Comparison of ENCODE assay signal across 1 cellular context in the genomic region with DNA sequence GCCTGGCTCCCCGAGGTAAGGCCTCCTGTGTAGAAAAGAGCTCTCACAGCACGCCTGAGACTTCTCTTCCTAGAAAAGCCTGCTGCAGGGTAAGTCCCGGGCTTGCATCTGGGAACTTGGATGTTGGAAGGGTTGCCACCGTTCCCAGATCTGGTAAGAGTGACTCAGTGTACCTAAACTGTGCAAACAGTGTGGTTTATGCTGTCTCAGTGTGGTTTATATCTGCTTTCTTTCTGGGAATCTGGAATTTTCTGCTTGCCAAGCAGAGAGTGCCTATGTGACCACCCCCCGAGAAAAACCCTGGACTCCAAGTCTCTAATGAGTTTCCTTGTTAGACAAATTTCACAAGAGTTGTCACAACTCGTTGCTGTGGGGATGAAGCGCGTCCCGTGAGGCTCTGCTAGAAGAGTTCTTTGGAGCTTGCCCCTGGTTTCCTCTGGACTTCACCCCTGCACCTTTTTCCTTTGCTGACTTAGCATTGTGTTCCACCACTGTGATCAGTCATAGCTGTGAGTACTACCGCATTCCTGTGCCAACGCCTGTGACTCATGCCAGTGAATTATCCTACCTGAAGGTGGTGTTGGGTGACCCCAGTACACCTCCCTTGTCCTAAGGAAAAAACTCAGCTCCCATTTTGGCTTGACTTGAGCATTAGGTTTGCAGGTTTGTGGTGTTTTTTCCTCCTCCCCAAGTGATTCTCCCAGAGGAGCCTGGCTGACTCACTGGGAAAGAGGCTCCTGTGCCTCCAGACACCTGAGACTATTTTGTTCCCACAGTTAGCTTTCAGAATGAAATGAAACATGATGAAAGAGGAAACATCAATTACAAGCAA.
TF ChIP-seq lines count a peak whose summit lies in the region.

No MANE protein-coding gene starts in this region.

TF ChIP-seq in liver, 16 proteins besides CTCF, POLR2A, EP300 and RAD21 (continued from another document):
- TF ChIP-seq, protein P1, sequence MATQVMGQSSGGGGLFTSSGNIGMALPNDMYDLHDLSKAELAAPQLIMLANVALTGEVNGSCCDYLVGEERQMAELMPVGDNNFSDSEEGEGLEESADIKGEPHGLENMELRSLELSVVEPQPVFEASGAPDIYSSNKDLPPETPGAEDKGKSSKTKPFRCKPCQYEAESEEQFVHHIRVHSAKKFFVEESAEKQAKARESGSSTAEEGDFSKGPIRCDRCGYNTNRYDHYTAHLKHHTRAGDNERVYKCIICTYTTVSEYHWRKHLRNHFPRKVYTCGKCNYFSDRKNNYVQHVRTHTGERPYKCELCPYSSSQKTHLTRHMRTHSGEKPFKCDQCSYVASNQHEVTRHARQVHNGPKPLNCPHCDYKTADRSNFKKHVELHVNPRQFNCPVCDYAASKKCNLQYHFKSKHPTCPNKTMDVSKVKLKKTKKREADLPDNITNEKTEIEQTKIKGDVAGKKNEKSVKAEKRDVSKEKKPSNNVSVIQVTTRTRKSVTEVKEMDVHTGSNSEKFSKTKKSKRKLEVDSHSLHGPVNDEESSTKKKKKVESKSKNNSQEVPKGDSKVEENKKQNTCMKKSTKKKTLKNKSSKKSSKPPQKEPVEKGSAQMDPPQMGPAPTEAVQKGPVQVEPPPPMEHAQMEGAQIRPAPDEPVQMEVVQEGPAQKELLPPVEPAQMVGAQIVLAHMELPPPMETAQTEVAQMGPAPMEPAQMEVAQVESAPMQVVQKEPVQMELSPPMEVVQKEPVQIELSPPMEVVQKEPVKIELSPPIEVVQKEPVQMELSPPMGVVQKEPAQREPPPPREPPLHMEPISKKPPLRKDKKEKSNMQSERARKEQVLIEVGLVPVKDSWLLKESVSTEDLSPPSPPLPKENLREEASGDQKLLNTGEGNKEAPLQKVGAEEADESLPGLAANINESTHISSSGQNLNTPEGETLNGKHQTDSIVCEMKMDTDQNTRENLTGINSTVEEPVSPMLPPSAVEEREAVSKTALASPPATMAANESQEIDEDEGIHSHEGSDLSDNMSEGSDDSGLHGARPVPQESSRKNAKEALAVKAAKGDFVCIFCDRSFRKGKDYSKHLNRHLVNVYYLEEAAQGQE (IDR thresholded peaks at IDR 0.05): no peak
- TF ChIP-seq, protein P2, sequence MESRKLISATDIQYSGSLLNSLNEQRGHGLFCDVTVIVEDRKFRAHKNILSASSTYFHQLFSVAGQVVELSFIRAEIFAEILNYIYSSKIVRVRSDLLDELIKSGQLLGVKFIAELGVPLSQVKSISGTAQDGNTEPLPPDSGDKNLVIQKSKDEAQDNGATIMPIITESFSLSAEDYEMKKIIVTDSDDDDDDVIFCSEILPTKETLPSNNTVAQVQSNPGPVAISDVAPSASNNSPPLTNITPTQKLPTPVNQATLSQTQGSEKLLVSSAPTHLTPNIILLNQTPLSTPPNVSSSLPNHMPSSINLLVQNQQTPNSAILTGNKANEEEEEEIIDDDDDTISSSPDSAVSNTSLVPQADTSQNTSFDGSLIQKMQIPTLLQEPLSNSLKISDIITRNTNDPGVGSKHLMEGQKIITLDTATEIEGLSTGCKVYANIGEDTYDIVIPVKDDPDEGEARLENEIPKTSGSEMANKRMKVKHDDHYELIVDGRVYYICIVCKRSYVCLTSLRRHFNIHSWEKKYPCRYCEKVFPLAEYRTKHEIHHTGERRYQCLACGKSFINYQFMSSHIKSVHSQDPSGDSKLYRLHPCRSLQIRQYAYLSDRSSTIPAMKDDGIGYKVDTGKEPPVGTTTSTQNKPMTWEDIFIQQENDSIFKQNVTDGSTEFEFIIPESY (IDR thresholded peaks at IDR 0.05): no peak
- TF ChIP-seq HNF4A (conservative IDR thresholded peaks at IDR 0.05): peak; percentile 82 to 97
